In the genomic region with DNA sequence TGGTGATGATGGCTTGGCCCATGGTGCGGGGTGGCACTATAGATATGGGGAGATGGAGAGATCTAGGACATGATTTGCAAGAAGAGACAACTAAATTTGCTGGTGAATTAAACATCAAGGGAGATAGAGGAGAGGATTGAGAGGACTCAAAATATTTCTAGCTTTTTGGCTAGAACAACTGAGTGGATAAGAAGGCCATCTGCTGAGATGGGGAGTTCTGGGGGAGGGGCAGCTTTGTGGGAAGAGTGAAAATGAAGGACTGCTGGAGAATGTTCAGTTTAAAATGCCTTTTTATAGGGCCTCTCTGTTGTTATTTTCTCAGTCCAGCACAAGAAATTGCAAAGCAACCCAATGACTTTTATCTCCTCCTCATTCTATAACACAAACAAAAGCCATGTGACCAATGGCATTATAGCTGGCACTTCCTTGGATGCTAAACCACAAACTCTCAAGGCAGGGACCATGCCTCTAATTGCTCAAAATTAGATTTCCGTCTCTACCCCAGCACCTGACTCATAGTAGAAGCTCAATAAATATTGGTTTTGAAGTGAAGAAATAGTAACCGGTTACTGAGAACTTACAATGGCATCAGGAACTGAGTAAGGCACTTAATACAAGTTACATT, we compare ENCODE assay signal across 1 cellular context.
TF ChIP-seq lines count a peak whose summit lies in the region.

No MANE protein-coding gene starts in this region.

TF ChIP-seq in HEK293, 187 proteins besides CTCF, POLR2A, EP300 and RAD21 (continued from another document):
- TF ChIP-seq, protein P1, sequence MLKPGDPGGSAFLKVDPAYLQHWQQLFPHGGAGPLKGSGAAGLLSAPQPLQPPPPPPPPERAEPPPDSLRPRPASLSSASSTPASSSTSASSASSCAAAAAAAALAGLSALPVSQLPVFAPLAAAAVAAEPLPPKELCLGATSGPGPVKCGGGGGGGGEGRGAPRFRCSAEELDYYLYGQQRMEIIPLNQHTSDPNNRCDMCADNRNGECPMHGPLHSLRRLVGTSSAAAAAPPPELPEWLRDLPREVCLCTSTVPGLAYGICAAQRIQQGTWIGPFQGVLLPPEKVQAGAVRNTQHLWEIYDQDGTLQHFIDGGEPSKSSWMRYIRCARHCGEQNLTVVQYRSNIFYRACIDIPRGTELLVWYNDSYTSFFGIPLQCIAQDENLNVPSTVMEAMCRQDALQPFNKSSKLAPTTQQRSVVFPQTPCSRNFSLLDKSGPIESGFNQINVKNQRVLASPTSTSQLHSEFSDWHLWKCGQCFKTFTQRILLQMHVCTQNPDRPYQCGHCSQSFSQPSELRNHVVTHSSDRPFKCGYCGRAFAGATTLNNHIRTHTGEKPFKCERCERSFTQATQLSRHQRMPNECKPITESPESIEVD (tag by site-specific recombination; IDR thresholded peaks at IDR 0.05) = peak; percentile 58; the same call in 1 of the 2 replicates
- TF ChIP-seq FEZF1 (tag by site-specific recombination; IDR thresholded peaks at IDR 0.05) = peak; percentile 95
- TF ChIP-seq KLF1 (tag by site-specific recombination; IDR thresholded peaks at IDR 0.05) = no peak
- no peak for TF ChIP-seq ZNF114 (tag by site-specific recombination; IDR thresholded peaks at IDR 0.05)
- 0 out of 2 replicates have a peak, but pooled peaks have one; percentile 34 for TF ChIP-seq ZNF350 (tag by site-specific recombination; IDR thresholded peaks at IDR 0.05)
- TF ChIP-seq, protein P2, sequence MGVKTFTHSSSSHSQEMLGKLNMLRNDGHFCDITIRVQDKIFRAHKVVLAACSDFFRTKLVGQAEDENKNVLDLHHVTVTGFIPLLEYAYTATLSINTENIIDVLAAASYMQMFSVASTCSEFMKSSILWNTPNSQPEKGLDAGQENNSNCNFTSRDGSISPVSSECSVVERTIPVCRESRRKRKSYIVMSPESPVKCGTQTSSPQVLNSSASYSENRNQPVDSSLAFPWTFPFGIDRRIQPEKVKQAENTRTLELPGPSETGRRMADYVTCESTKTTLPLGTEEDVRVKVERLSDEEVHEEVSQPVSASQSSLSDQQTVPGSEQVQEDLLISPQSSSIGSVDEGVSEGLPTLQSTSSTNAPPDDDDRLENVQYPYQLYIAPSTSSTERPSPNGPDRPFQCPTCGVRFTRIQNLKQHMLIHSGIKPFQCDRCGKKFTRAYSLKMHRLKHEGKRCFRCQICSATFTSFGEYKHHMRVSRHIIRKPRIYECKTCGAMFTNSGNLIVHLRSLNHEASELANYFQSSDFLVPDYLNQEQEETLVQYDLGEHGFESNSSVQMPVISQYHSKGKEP (tag by site-specific recombination; IDR thresholded peaks at IDR 0.05) = peak; percentile 39; the same call in 1 of the 2 replicates
- TF ChIP-seq ZNF843 (tag by site-specific recombination; IDR thresholded peaks at IDR 0.05) = 0 out of 2 replicates have a peak, but pooled peaks have one; percentile 20
